1 cellular context compared by ENCODE assay signal in genomic region chr20:54476336-54476928, GRCh38.
TF ChIP-seq lines count a peak whose summit lies in the region.

No MANE protein-coding gene starts in this region.

TF ChIP-seq in GM23338, 12 proteins besides CTCF, POLR2A, EP300 and RAD21 (continued from another document):
- TF ChIP-seq ZNF462 (CRISPR knock-in tag; IDR thresholded peaks at IDR 0.05) (no peak), EZH2 (IDR thresholded peaks at IDR 0.05; ENCODE audit: low read depth, unreplicated experiment) (no peak)
